In the genomic region with DNA sequence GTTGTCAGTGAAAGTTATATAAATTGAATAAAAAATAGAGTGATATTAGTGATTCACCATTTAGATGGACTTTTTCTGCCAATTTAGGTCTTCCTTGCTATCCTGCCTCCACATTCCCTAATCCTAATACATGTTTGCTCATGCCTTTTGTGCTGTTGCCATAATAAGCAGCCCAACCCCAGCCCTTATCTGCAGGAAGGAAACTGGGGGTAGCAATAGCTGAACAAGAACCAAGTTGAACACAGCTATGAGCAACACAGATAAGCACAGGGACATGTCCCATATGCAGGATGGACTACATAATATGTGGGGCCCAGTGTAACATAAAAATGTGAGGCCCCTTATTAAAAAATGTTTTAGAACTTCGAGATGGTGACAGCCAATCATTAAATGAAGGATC, we compare ENCODE assay signal across 18 cellular contexts.
A peak's percentile ranks its signal among the peaks of the same experiment; 100 is the strongest.
DNase-seq lines count a peak whose midpoint lies in the region; ATAC-seq and TF ChIP-seq lines count a peak whose summit lies in the region.
"Had no signal": no experiment of that assay in that cellular context is flagged by ENCODE, and none has a peak within 500 bp of the region (broad histone marks: within the 10 kb centered on the region; RNA-seq: fewer than 3 reads in every experiment).

No MANE protein-coding gene starts in this region.

- H3K36me3 ChIP-seq in colonic mucosa: no peaks in the 10 kb centered on the region

- TF ChIP-seq CTCF in colonic mucosa (IDR thresholded peaks at IDR 0.05): no peak

- ATAC-seq in GM21528 (IDR thresholded peaks at IDR 0.05; ENCODE audit: low FRiP score, unreplicated experiment): no peak
- no peak for ATAC-seq in activated naive CD4-positive, alpha-beta T cell treated with anti-CD3 and anti-CD28 coated beads, Interleukin-2, amount 50 U/mL, for 72 hours
- ATAC-seq: GM23338, left lobe of liver, T-helper 17 cell had no signal

- intact Hi-C loops in colonic mucosa (cut with DNase I): no loop called here

- H3K9me3 Mint-ChIP-seq in activated naive CD4-positive, alpha-beta T cell treated with anti-CD3 and anti-CD28 coated beads, Interleukin-2, amount 50 U/mL, for 72 hours: peaks cover 0 to 4% of the 10 kb centered on the region in 2 donors
- H3K9me3 Mint-ChIP-seq: central memory CD8-positive, alpha-beta T cell; endodermal cell; GM23338 had no signal

- peak; percentile 79 for DNase-seq in GDM1 (lab: John Stamatoyannopoulos, UW)
- DNase-seq in OCI-M1 (lab: John Stamatoyannopoulos, UW): peak; percentile 63
- peak; percentile 25 for DNase-seq in colonic mucosa
- peak; percentile 26 to 90 for DNase-seq in lung microvascular endothelial cell (ENCODE audit: low read depth in 2 of 2)
- DNase-seq in stimulated activated CD8-positive, alpha-beta memory T cell treated with anti-CD3 and anti-CD28 coated beads, Interleukin-4, amount 100 ng/mL, for 48 hours: no peak
- no peak for DNase-seq in activated naive CD4-positive, alpha-beta T cell treated with anti-CD3 and anti-CD28 coated beads, Interleukin-2, amount 50 U/mL, for 72 hours (ENCODE audit: low spot score in 2 of 2)
- no peak for DNase-seq in NCI-H2171 (lab: John Stamatoyannopoulos, UW)
- DNase-seq: endodermal cell, foreskin fibroblast, NCI-H1436, NCI-H446 treated with DMSO at 0.1 percent for 48 hours, T-helper 17 cell had no signal

- no peaks in the 10 kb centered on the region for H3K4me1 ChIP-seq in colonic mucosa

- H3K9me3 ChIP-seq in colonic mucosa: no peaks in the 10 kb centered on the region

- no peak overlapping the region for H3K27ac Mint-ChIP-seq in activated naive CD4-positive, alpha-beta T cell treated with anti-CD3 and anti-CD28 coated beads, Interleukin-2, amount 50 U/mL, for 72 hours
- H3K27ac Mint-ChIP-seq: activated T-helper 2 cell treated with anti-CD3 and anti-CD28 coated beads, Interferon-gamma antibody, Interleukin-2, Interleukin-4, amounts not matched to agents 10 μg/mL and 5 μg/mL and 100 μg/mL, durations not matched to agents 14 hours and 24 hours and 36 hours; B cell; endodermal cell; GM23338; T-helper 17 cell had no signal

- no peak overlapping the region for H3K9ac ChIP-seq in colonic mucosa (ENCODE audit: low read depth in 2 of 2, low read length in 2 of 2)

- no peak overlapping the region for H3K27ac ChIP-seq in colonic mucosa

- H3K4me3 ChIP-seq in colonic mucosa: no peak overlapping the region
- H3K4me3 ChIP-seq: GM23338 had no signal

- H3K36me3 Mint-ChIP-seq in activated naive CD4-positive, alpha-beta T cell treated with anti-CD3 and anti-CD28 coated beads, Interleukin-2, amount 50 U/mL, for 72 hours: no peaks in the 10 kb centered on the region

- H3K27me3 ChIP-seq in colonic mucosa: no peaks in the 10 kb centered on the region

Comparison
In these comparisons a context has a peak if more than half of its experiments do, and no peak if none do; other contexts are left out.
1. DNase-seq: peak in GDM1 (single experiment), OCI-M1 (single experiment), colonic mucosa (single experiment) and lung microvascular endothelial cell (2 of 2); none in stimulated activated CD8-positive, alpha-beta memory T cell treated with anti-CD3 and anti-CD28 coated beads, Interleukin-4, amount 100 ng/mL, for 48 hours (single experiment), activated naive CD4-positive, alpha-beta T cell treated with anti-CD3 and anti-CD28 coated beads, Interleukin-2, amount 50 U/mL, for 72 hours (0 of 2) and NCI-H2171 (single experiment).